ENCODE assay signal across 16 cellular contexts in genomic region chr6:73823832-73824231, GRCh38.
DNase-seq lines count a peak whose midpoint lies in the region; ATAC-seq and TF ChIP-seq lines count a peak whose summit lies in the region.
"Had no signal": no experiment of that assay in that cellular context is flagged by ENCODE, and none has a peak within 500 bp of the region (broad histone marks: within the 10 kb centered on the region; RNA-seq: fewer than 3 reads in every experiment).

No MANE protein-coding gene starts in this region.

- H3K27me3 ChIP-seq in prostate gland (replicated peaks; ENCODE audit: insufficient read depth): no peaks in the 10 kb centered on the region
- H3K27me3 ChIP-seq: BE2C had no signal

- H3K36me3 Mint-ChIP-seq in HFFc6 (ENCODE audit: low read depth): peaks cover 25% of the 10 kb centered on the region
- no peaks in the 10 kb centered on the region for H3K36me3 Mint-ChIP-seq in T-cell

- no peaks in the 10 kb centered on the region for H3K4me1 ChIP-seq in prostate gland (replicated peaks)
- H3K4me1 ChIP-seq: BE2C had no signal

- no peak overlapping the region for H3K4me3 ChIP-seq in choroid plexus epithelial cell (ENCODE audit: low read depth, low read length)
- no peak overlapping the region for H3K4me3 ChIP-seq in retinal pigment epithelial cell (ENCODE audit: low read length)
- H3K4me3 ChIP-seq in prostate gland: no peak overlapping the region
- H3K4me3 ChIP-seq: GM12878, GM23248 had no signal

- DNase-seq in NCI-H345 treated with DMSO at 0.1 percent for 48 hours (lab: John Stamatoyannopoulos, UW; ENCODE audit: unreplicated experiment) (peak; percentile 2), NCI-H345 (lab: John Stamatoyannopoulos, UW) (no peak), HFFc6 (no peak), choroid plexus epithelial cell (ENCODE audit: low read depth) (no peak), retinal pigment epithelial cell (ENCODE audit: low read depth) (no peak), NCI-H1436 (lab: John Stamatoyannopoulos, UW) (no peak), prostate gland (ENCODE audit: low spot score) (no peak), T-cell (no peak)
- DNase-seq: BE2C, DMS79 treated with DMSO at 0.1 percent for 48 hours, GM23248, Karpas-422, MV-4-11, NCI-H69 had no signal

- H3K4me1 Mint-ChIP-seq in HFFc6 (ENCODE audit: low read depth): no peaks in the 10 kb centered on the region
- no peaks in the 10 kb centered on the region for H3K4me1 Mint-ChIP-seq in T-cell

- H3K9me3 ChIP-seq in prostate gland: no peaks in the 10 kb centered on the region
- H3K9me3 ChIP-seq: BE2C had no signal

- H3K4me3 Mint-ChIP-seq in HFFc6 (no peak overlapping the region), T-cell (no peak overlapping the region)
- H3K4me3 Mint-ChIP-seq: T-helper 1 cell treated with Interleukin-12 subunit alpha and Interleukin-12 subunit beta and Interleukin-4 antibody, amounts not matched to agents 30 μg/mL and 1 μg/mL, for 36 hours had no signal

- no peaks in the 10 kb centered on the region for H3K9me3 Mint-ChIP-seq in HFFc6
- peaks cover 0 to 12% (median 0%) of the 10 kb centered on the region in 3 donors for H3K9me3 Mint-ChIP-seq in T-cell

- intact Hi-C loops in prostate gland (cut with DNase I): no loop called here

- WGBS in prostate gland: 60% methylated on average over 1 of the region's 1 CpG

- TF ChIP-seq POLR2A in prostate gland (IDR thresholded peaks at IDR 0.05): no peak

- POLR2A ChIA-PET in T-cell (lab: Charles Lee): interaction anchor here in 1 of 2 donors (0.6 kb wide), 1 partner anchor 434 kb away, joined by 4 read pairs; no protein-coding TSS in a partner anchor

- no peaks in the 10 kb centered on the region for H3K36me3 ChIP-seq in prostate gland
- H3K36me3 ChIP-seq: BE2C had no signal

- TF ChIP-seq CTCF in HFFc6 (IDR thresholded peaks at IDR 0.05) (peak; percentile 29; the same call in 1 of the 2 replicates), choroid plexus epithelial cell (conservative IDR thresholded peaks at IDR 0.05; ENCODE audit: low read depth, low read length) (peak; percentile 18), retinal pigment epithelial cell (conservative IDR thresholded peaks at IDR 0.05; ENCODE audit: low read depth, low read length) (peak; percentile 11), prostate gland (IDR thresholded peaks at IDR 0.05) (no peak)

- CTCF ChIA-PET in T-cell (lab: Charles Lee): no interaction called here

- H3K27ac Mint-ChIP-seq in HFFc6: no peak overlapping the region
- H3K27ac Mint-ChIP-seq in T-cell: no peak overlapping the region
- H3K27ac Mint-ChIP-seq: T-helper 1 cell treated with Interleukin-12 subunit alpha and Interleukin-12 subunit beta and Interleukin-4 antibody, amounts not matched to agents 30 μg/mL and 1 μg/mL, for 36 hours had no signal

- H3K27ac ChIP-seq in prostate gland: no peak overlapping the region
- H3K27ac ChIP-seq: GM23248 had no signal

- H3K27me3 Mint-ChIP-seq in HFFc6 (ENCODE audit: insufficient read depth) (peaks cover 1% of the 10 kb centered on the region), T-cell (no peaks in the 10 kb centered on the region)

- no peak for ATAC-seq in T-cell (replicated peaks in 1 of 4)
- ATAC-seq: GM12878 had no signal

Comparison
In these comparisons a context has a peak if more than half of its experiments do, and no peak if none do; other contexts are left out.
1. CTCF ChIP-seq: peak in HFFc6 (single experiment), choroid plexus epithelial cell (single experiment) and retinal pigment epithelial cell (single experiment); none in prostate gland (0 of 4).